ENCODE assay signal across 19 cellular contexts in the genomic region with DNA sequence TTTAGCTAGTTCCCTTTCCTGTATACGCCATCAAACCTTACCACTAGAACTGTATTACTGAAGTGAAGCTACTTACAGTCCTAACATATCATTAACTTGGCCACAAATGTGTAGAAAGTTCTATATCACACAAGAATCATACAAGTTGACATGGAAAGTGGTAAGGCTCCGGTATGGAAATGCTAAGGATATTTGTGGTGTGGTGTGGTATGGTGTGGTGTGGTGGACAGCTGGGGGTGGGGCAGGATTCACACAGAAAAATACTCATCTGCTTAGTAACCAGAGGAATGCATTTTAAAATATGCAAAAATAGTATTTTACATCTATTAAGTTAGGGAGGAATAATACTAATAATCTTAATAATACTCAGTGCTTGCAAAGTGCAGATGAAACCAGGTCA.
DNase-seq lines count a peak whose midpoint lies in the region; ATAC-seq and TF ChIP-seq lines count a peak whose summit lies in the region.
"Had no signal": no experiment of that assay in that cellular context is flagged by ENCODE, and none has a peak within 500 bp of the region (broad histone marks: within the 10 kb centered on the region; RNA-seq: fewer than 3 reads in every experiment).

No MANE protein-coding gene starts in this region.

- H2AFZ ChIP-seq in IMR-90 (replicated peaks; ENCODE audit: low read length, poor library complexity): no peak overlapping the region

- TF ChIP-seq POLR2A in IMR-90 (IDR thresholded peaks at IDR 0.05; ENCODE audit: low read depth, low read length): no peak

- ATAC-seq in IMR-90 (ENCODE audit: low read depth): peak; percentile 60; the same call in 1 of the 2 replicates
- no peak for ATAC-seq in activated CD4-positive, CD25-positive, alpha-beta regulatory T cell treated with anti-CD3 and anti-CD28 coated beads, Interleukin-2, amount 50 U/mL, for 24 hours
- ATAC-seq: Right ventricle myocardium inferior had no signal

- H2AK5ac ChIP-seq in IMR-90 (ENCODE audit: low read depth, low read length): no peak overlapping the region

- no peak overlapping the region for H3K23ac ChIP-seq in IMR-90 (ENCODE audit: low read depth, low read length)

- POLR2A ChIA-PET in BJ (lab: Charles Lee) (no interaction called here), IMR-90 (lab: Charles Lee; ENCODE audit: unreplicated experiment) (no interaction called here)

- H3K27me3 ChIP-seq in BJ (ENCODE audit: control insufficient read depth, insufficient read depth, low read length) (no peaks in the 10 kb centered on the region), IMR-90 (ENCODE audit: control insufficient read depth, insufficient read depth, low read length) (no peaks in the 10 kb centered on the region)

- no peak overlapping the region for H2BK5ac ChIP-seq in IMR-90 (ENCODE audit: low read depth, low read length, poor library complexity, severe bottlenecking)

- H3K18ac ChIP-seq in IMR-90 (ENCODE audit: low read depth, low read length): no peak overlapping the region

- H3K79me1 ChIP-seq in IMR-90 (ENCODE audit: low read depth in 1 of 2, low read length in 2 of 2): no peaks in the 10 kb centered on the region

- no peaks in the 10 kb centered on the region for H3K9me3 ChIP-seq in IMR-90 (ENCODE audit: control insufficient read depth, insufficient read depth, low read length)
- H3K9me3 ChIP-seq: HAP-1 had no signal

- no peak overlapping the region for H3K4ac ChIP-seq in IMR-90 (ENCODE audit: low read depth, low read length)

- no peak overlapping the region for H3K4me2 ChIP-seq in IMR-90 (ENCODE audit: low read depth, low read length)
- H3K4me2 ChIP-seq: KMS-11 had no signal

- no peak overlapping the region for H4K5ac ChIP-seq in IMR-90 (ENCODE audit: low read depth, low read length)

- no peak overlapping the region for H3K4me3 ChIP-seq in BJ (ENCODE audit: low read depth, low read length)
- no peak overlapping the region for H3K4me3 ChIP-seq in IMR-90 (ENCODE audit: insufficient read depth, low read depth, low read length)
- H3K4me3 ChIP-seq in choroid plexus epithelial cell (ENCODE audit: low read depth, low read length): no peak overlapping the region
- H3K4me3 ChIP-seq: HAP-1 had no signal

- H2BK20ac ChIP-seq in IMR-90 (ENCODE audit: low read depth, low read length): no peak overlapping the region

- BruUV-seq in IMR-90 (replicated peaks; lab: Mats Ljungman, UMichigan): no TSS peak

- H4K20me1 ChIP-seq in IMR-90 (ENCODE audit: insufficient read depth, low read length): no peaks in the 10 kb centered on the region

- no peak for TF ChIP-seq RAD21 in IMR-90 (IDR thresholded peaks at IDR 0.05; ENCODE audit: low read length)

- CTCF ChIA-PET in BJ (lab: Yijun Ruan, JAX) (interaction anchor here (0.6 to 2.1 kb wide), 2 partner anchors 46 to 53 kb away, joined by 4 to 7 read pairs; no protein-coding TSS in a partner anchor), IMR-90 (lab: Yijun Ruan, JAX) (no interaction called here)

- H2AK9ac ChIP-seq in IMR-90 (replicated peaks; ENCODE audit: low read depth, low read length, poor library complexity): no peak overlapping the region

- no peak overlapping the region for H3K27ac ChIP-seq in IMR-90 (ENCODE audit: insufficient read depth, low read length)
- H3K27ac ChIP-seq: KMS-11 had no signal

- H4K91ac ChIP-seq in IMR-90 (ENCODE audit: insufficient read depth, low read depth, low read length): no peak overlapping the region

- dilution Hi-C loops in IMR-90 (cut with HindIII; ENCODE audit: low sequenced_read_pairs, unreplicated experiment): no loop called here

- no peak for TF ChIP-seq CTCF in BJ (IDR thresholded peaks at IDR 0.05; ENCODE audit: insufficient read depth, low read depth, low read length)
- TF ChIP-seq CTCF in IMR-90 (conservative IDR thresholded peaks at IDR 0.05; ENCODE audit: low read depth, low read length): no peak
- TF ChIP-seq CTCF in choroid plexus epithelial cell (conservative IDR thresholded peaks at IDR 0.05; ENCODE audit: low read depth, low read length): no peak

- H3K56ac ChIP-seq in IMR-90 (ENCODE audit: extremely low read depth, insufficient read depth, low read length): no peak overlapping the region

- intact Hi-C loops in IMR-90 (cut with micrococcal nuclease): no loop called here

- H4K8ac ChIP-seq in IMR-90 (ENCODE audit: low read depth in 2 of 2, low read length in 2 of 2): no peak overlapping the region

- no peak overlapping the region for H3K9ac ChIP-seq in IMR-90 (ENCODE audit: low read depth, low read length)
- H3K9ac ChIP-seq: KMS-11 had no signal

- DNase-seq in BJ (ENCODE audit: low read depth) (peak; percentile 5), IMR-90 (peak; percentile 28), choroid plexus epithelial cell (ENCODE audit: low read depth) (peak; percentile 12), non-pigmented ciliary epithelial cell (ENCODE audit: low read depth) (peak; percentile 20), NCI-H510A (lab: John Stamatoyannopoulos, UW) (no peak), NCI-H1417 (lab: John Stamatoyannopoulos, UW) (no peak), NCI-H1930 (lab: John Stamatoyannopoulos, UW) (no peak)
- DNase-seq: CD4-positive, CD25-positive, alpha-beta regulatory T cell; COR-L47; DMS 273 treated with DMSO at 0.1 percent for 48 hours; DND-41; GDM1; NCI-H1436 treated with DMSO at 0.1 percent for 48 hours; NCI-H2081; NCI-H748 treated with DMSO at 0.1 percent for 48 hours had no signal

- H3K4me1 ChIP-seq in IMR-90 (ENCODE audit: control insufficient read depth, insufficient read depth, low read length): no peaks in the 10 kb centered on the region
- H3K4me1 ChIP-seq: HAP-1 had no signal

- H3K14ac ChIP-seq in IMR-90 (replicated peaks; ENCODE audit: low read depth, low read length): no peak overlapping the region

- WGBS in IMR-90 (ENCODE audit: extremely low coverage in 2 of 2, insufficient read length in 1 of 2), 2 experiments: no CpG with 5 or more reads among the region's 2 CpGs

- in situ Hi-C loops in IMR-90 (cut with MboI; ENCODE audit: low sequenced_read_pairs): no loop called here

- H3K9me1 ChIP-seq in IMR-90 (ENCODE audit: insufficient read depth, low read length): no peaks in the 10 kb centered on the region

- no peak overlapping the region for H2BK120ac ChIP-seq in IMR-90 (ENCODE audit: low read depth, low read length)

- no peaks in the 10 kb centered on the region for H3K36me3 ChIP-seq in BJ (ENCODE audit: control insufficient read depth, insufficient read depth, low read length)
- no peaks in the 10 kb centered on the region for H3K36me3 ChIP-seq in IMR-90 (ENCODE audit: control insufficient read depth, insufficient read depth, low read length)
- H3K36me3 ChIP-seq: HAP-1 had no signal

- no peak overlapping the region for H2BK15ac ChIP-seq in IMR-90 (ENCODE audit: low read depth, low read length)

TF ChIP-seq in IMR-90, 13 proteins besides CTCF, POLR2A, EP300 and RAD21:
- TF ChIP-seq FOS (IDR thresholded peaks at IDR 0.05; ENCODE audit: low read depth, low read length): no peak
- TF ChIP-seq, protein P1, sequence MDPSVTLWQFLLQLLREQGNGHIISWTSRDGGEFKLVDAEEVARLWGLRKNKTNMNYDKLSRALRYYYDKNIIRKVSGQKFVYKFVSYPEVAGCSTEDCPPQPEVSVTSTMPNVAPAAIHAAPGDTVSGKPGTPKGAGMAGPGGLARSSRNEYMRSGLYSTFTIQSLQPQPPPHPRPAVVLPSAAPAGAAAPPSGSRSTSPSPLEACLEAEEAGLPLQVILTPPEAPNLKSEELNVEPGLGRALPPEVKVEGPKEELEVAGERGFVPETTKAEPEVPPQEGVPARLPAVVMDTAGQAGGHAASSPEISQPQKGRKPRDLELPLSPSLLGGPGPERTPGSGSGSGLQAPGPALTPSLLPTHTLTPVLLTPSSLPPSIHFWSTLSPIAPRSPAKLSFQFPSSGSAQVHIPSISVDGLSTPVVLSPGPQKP (IDR thresholded peaks at IDR 0.05; ENCODE audit: borderline replicate concordance, low read depth, low read length): no peak
- no peak for TF ChIP-seq RCOR1 (IDR thresholded peaks at IDR 0.05; ENCODE audit: insufficient replicate concordance, low read length)
- TF ChIP-seq, protein P2, sequence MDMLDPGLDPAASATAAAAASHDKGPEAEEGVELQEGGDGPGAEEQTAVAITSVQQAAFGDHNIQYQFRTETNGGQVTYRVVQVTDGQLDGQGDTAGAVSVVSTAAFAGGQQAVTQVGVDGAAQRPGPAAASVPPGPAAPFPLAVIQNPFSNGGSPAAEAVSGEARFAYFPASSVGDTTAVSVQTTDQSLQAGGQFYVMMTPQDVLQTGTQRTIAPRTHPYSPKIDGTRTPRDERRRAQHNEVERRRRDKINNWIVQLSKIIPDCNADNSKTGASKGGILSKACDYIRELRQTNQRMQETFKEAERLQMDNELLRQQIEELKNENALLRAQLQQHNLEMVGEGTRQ (IDR thresholded peaks at IDR 0.05; ENCODE audit: low read depth, low read length): no peak

Comparison
In these comparisons a context has a peak if more than half of its experiments do, and no peak if none do; other contexts are left out.
1. DNase-seq: peak in BJ (single experiment), IMR-90 (single experiment), choroid plexus epithelial cell (single experiment) and non-pigmented ciliary epithelial cell (single experiment); none in NCI-H510A (single experiment), NCI-H1417 (0 of 3) and NCI-H1930 (0 of 2).